1 cellular context compared by ENCODE assay signal in the genomic region with DNA sequence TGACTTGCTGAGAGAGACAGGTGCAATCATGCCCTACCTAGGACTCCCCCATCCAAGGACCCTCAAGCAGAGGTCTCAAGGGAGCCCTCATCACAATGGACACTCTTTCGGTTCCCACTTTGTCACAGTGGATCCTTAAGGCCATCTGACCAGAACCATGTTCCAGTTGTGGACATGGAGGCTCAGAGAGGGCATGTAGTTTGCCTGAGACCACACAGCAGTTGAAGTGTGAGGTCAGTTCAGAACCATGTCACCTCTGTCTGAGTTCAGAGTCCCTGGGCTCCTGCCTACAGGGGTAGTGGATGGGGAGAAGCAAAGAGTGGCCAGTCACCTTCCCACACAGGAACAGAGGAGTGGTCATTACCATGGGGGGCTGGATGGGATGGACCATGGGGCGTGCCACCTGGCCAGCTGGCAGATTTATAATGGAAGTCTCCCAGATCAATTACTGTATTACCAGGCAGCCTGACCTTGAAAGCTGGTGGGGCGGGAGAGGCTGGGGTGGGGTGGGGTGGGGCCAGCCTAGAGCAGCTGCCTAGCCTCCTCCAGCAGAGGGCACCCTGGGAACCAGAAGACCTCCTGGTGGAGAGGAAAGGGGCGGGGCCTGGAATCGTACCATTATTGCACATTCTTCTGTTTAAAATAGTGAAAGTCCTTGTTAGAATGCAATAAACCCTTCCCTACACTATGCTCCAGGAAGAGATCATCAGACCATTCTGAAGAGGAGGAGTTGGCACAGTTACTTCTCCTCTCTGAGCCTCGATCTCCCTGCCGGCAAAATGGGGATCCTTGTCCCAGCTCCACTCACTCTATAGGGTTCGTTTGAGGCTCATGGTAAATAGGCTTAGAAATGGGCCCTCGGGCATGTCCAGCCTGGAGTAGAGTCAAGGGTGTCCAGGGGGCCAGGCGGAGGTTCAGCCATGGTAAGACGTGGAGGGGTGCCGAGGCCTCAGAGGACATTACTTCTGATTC.
TF ChIP-seq lines count a peak whose summit lies in the region.

No MANE protein-coding gene starts in this region.

TF ChIP-seq in HEK293, 187 proteins besides CTCF, POLR2A, EP300 and RAD21 (continued from another document):
- TF ChIP-seq, protein P1, sequence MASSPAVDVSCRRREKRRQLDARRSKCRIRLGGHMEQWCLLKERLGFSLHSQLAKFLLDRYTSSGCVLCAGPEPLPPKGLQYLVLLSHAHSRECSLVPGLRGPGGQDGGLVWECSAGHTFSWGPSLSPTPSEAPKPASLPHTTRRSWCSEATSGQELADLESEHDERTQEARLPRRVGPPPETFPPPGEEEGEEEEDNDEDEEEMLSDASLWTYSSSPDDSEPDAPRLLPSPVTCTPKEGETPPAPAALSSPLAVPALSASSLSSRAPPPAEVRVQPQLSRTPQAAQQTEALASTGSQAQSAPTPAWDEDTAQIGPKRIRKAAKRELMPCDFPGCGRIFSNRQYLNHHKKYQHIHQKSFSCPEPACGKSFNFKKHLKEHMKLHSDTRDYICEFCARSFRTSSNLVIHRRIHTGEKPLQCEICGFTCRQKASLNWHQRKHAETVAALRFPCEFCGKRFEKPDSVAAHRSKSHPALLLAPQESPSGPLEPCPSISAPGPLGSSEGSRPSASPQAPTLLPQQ (tag by site-specific recombination; IDR thresholded peaks at IDR 0.05): 0 out of 2 replicates have a peak, but pooled peaks have one; percentile 18
- peak; percentile 50; the same call in 1 of the 2 replicates for TF ChIP-seq ZFP69B (tag by site-specific recombination; IDR thresholded peaks at IDR 0.05)
- 0 out of 2 replicates have a peak, but pooled peaks have one; percentile 21 for TF ChIP-seq GLIS1 (tag by site-specific recombination; IDR thresholded peaks at IDR 0.05)
- TF ChIP-seq ZFP37 (tag by site-specific recombination; IDR thresholded peaks at IDR 0.05): no peak
